In the genomic region with DNA sequence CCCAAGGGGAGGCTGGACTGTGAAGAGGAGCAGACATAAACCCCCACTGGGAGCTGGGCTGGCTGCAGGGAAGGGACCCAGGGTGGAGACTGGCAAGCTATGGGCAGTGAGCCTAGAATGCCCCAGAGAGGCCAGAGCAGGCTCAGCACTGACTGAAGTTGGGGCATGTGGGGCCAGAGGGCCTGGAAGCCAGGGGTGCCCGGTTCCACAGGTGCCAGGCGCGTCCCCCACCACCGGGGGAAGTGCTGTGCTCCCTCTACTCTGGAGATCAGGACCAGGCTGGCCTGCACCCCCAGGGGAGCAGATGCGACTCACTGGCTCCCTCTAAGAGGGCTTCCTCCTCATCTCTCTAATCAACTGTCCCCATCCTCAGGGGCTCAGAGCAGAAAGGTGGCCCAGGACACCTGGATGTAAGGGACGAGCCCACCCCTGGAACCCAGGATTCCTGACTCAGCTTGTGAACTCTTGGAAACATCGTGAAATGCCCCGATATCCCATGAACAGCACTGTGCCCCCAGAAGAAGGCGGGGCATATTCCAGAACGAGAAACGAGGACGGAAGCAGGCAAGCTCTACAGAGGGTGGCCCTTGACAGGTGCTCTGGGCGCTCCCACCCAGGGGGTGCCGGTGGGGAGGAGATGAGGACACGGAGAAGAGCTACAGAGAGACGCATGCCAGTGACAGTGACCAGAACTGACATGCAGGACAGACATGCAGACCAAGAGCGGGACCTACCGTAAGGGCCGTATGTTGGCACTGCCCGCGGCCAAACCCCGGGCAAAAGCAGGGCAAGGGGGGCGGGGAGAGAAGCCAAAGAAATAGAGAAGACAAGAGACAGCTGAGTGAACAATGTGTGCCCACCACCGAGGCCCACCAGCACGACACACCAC, we compare ENCODE assay signal across 17 cellular contexts. TPM values are rescaled to one million over a fixed set of nuclear protein-coding genes. Genes with fewer than 3 reads are reported as not detected.
A peak's percentile ranks its signal among the peaks of the same experiment; 100 is the strongest.
DNase-seq lines count a peak whose midpoint lies in the region; ATAC-seq, FAIRE-seq and TF ChIP-seq lines count a peak whose summit lies in the region.
"Had no signal": no experiment of that assay in that cellular context is flagged by ENCODE, and none has a peak within 500 bp of the region (broad histone marks: within the 10 kb centered on the region; RNA-seq: fewer than 3 reads in every experiment).

No MANE protein-coding gene starts in this region.

- peak overlapping the region; percentile 46 for H3K4me2 ChIP-seq in keratinocyte (ENCODE audit: control insufficient read depth, extremely low read depth, insufficient read depth, low read depth, low read length)

- H3K4me3 ChIP-seq in ascending aorta (no peak overlapping the region), keratinocyte (ENCODE audit: control insufficient read depth in 2 of 3, extremely low read depth in 1 of 3, insufficient read depth in 2 of 3, low read depth in 1 of 3, low read length in 3 of 3) (peak overlapping the region in 1 of 3 experiments; percentile 17)

- H3K79me2 ChIP-seq in keratinocyte (ENCODE audit: control insufficient read depth, insufficient read depth, low read length), result no peaks in the 10 kb centered on the region

- H3K4me3 Mint-ChIP-seq in activated naive CD4-positive, alpha-beta T cell treated with anti-CD3 and anti-CD28 coated beads for 36 hours, result no peak overlapping the region
- no peak overlapping the region for H3K4me3 Mint-ChIP-seq in type B pancreatic cell

- H3K27me3 Mint-ChIP-seq in activated naive CD4-positive, alpha-beta T cell treated with anti-CD3 and anti-CD28 coated beads for 36 hours (ENCODE audit: low read depth), result no peaks in the 10 kb centered on the region
- no peaks in the 10 kb centered on the region for H3K27me3 Mint-ChIP-seq in type B pancreatic cell

- CTCF ChIA-PET in activated naive CD4-positive, alpha-beta T cell treated with anti-CD3 and anti-CD28 coated beads for 36 hours (lab: Charles Lee), result interaction anchor here (0.7 kb wide), 1 partner anchor 170 kb away, joined by 3 read pairs; no protein-coding TSS in a partner anchor

- H3K36me3 Mint-ChIP-seq in activated naive CD4-positive, alpha-beta T cell treated with anti-CD3 and anti-CD28 coated beads, Interleukin-2, amount 50 U/mL, for 72 hours, result no peaks in the 10 kb centered on the region
- no peaks in the 10 kb centered on the region for H3K36me3 Mint-ChIP-seq in activated naive CD4-positive, alpha-beta T cell treated with anti-CD3 and anti-CD28 coated beads for 36 hours (ENCODE audit: low read depth)
- peaks cover 3% of the 10 kb centered on the region for H3K36me3 Mint-ChIP-seq in type B pancreatic cell

- H3K9me3 ChIP-seq in ascending aorta (no peaks in the 10 kb centered on the region), keratinocyte (ENCODE audit: control insufficient read depth, low read depth, low read length) (no peaks in the 10 kb centered on the region)

- H3K27me3 ChIP-seq in ascending aorta (no peaks in the 10 kb centered on the region), keratinocyte (ENCODE audit: control insufficient read depth, extremely low read depth, insufficient read depth, low read length) (no peaks in the 10 kb centered on the region)

- intact Hi-C loops in activated naive CD4-positive, alpha-beta T cell treated with anti-CD3 and anti-CD28 coated beads for 36 hours (cut with micrococcal nuclease), result no loop called here
- intact Hi-C loops in ascending aorta (cut with DNase I), result no loop called here

- H3K4me1 Mint-ChIP-seq in activated naive CD4-positive, alpha-beta T cell treated with anti-CD3 and anti-CD28 coated beads for 36 hours (ENCODE audit: low read depth), result peaks cover 10% of the 10 kb centered on the region
- peaks cover 17% of the 10 kb centered on the region for H3K4me1 Mint-ChIP-seq in type B pancreatic cell (ENCODE audit: unreplicated experiment)

- H3K27ac Mint-ChIP-seq in activated naive CD4-positive, alpha-beta T cell treated with anti-CD3 and anti-CD28 coated beads, Interleukin-2, amount 50 U/mL, for 72 hours, result peak overlapping the region; percentile 29 to 49
- no peak overlapping the region for H3K27ac Mint-ChIP-seq in activated naive CD4-positive, alpha-beta T cell treated with anti-CD3 and anti-CD28 coated beads for 36 hours
- peak overlapping the region; percentile 97 for H3K27ac Mint-ChIP-seq in type B pancreatic cell

- no peak overlapping the region for H2AFZ ChIP-seq in keratinocyte (ENCODE audit: control insufficient read depth, low read length)

- no peak for FAIRE-seq in keratinocyte (lab: Jason Lieb, UNC)
- FAIRE-seq: colon had no signal

- H4K20me1 ChIP-seq in keratinocyte (ENCODE audit: control insufficient read depth, extremely low read depth, insufficient read depth, low read length), result no peaks in the 10 kb centered on the region

- H3K27ac ChIP-seq in ascending aorta (peak overlapping the region; percentile 52 to 90), keratinocyte (ENCODE audit: control insufficient read depth, insufficient read depth, low read length) (peak overlapping the region; percentile 65)

- peak overlapping the region; percentile 2 for H3K9ac ChIP-seq in keratinocyte (ENCODE audit: control insufficient read depth, extremely low read depth, insufficient read depth, low read length)

- H3K9me3 Mint-ChIP-seq in activated naive CD4-positive, alpha-beta T cell treated with anti-CD3 and anti-CD28 coated beads, Interleukin-2, amount 50 U/mL, for 72 hours, result no peaks in the 10 kb centered on the region
- no peaks in the 10 kb centered on the region for H3K9me3 Mint-ChIP-seq in activated naive CD4-positive, alpha-beta T cell treated with anti-CD3 and anti-CD28 coated beads for 36 hours
- H3K9me3 Mint-ChIP-seq in type B pancreatic cell, result no peaks in the 10 kb centered on the region

- peaks cover 19 to 30% of the 10 kb centered on the region in 2 donors for H3K4me1 ChIP-seq in ascending aorta
- H3K4me1 ChIP-seq in keratinocyte (ENCODE audit: control insufficient read depth, extremely low read depth, insufficient read depth, low read length), result peaks cover 52% of the 10 kb centered on the region

- dilution Hi-C loops in keratinocyte (cut with MboI; ENCODE audit: extremely low pct_ligation_motif_present, low sequenced_read_pairs), result no loop called here

- ATAC-seq in activated naive CD4-positive, alpha-beta T cell treated with anti-CD3 and anti-CD28 coated beads, Interleukin-2, amount 50 U/mL, for 72 hours, result no peak
- ATAC-seq in HG02981 (IDR thresholded peaks at IDR 0.05; ENCODE audit: unreplicated experiment) (no peak), GM18519 (IDR thresholded peaks at IDR 0.05; ENCODE audit: low FRiP score, unreplicated experiment) (no peak)
- ATAC-seq: HCT116, Panc1 had no signal

- H3K9me1 ChIP-seq in keratinocyte (ENCODE audit: control insufficient read depth, extremely low read depth, insufficient read depth, low read length), result peaks cover 4% of the 10 kb centered on the region

- no peak for DNase-seq in activated naive CD4-positive, alpha-beta T cell treated with anti-CD3 and anti-CD28 coated beads, Interleukin-2, amount 50 U/mL, for 72 hours (ENCODE audit: low spot score in 2 of 2)
- no peak for DNase-seq in activated naive CD4-positive, alpha-beta T cell treated with anti-CD3 and anti-CD28 coated beads for 36 hours
- DNase-seq in ascending aorta (ENCODE audit: low spot score in 2 of 2) (no peak), keratinocyte (ENCODE audit: low read depth, low spot score) (no peak), type B pancreatic cell (ENCODE audit: extremely low spot score, unreplicated experiment) (no peak)
- DNase-seq in stimulated activated CD8-positive, alpha-beta memory T cell treated with anti-CD3 and anti-CD28 coated beads, Interleukin-4, amount 100 ng/mL, for 48 hours, result no peak
- DNase-seq: ACHN; activated CD4-positive, alpha-beta T cell treated with anti-CD3 and anti-CD28 coated beads, Interleukin-2, amount 50 U/mL, for 4 hours; activated T-cell treated with anti-CD3 and anti-CD28 coated beads, Interleukin-2, amount 50 U/mL, for 48 hours; hypothalamus; NCI-H1092; NCI-H82 had no signal

- H3K36me3 ChIP-seq in ascending aorta (peaks cover 32 to 52% of the 10 kb centered on the region in 2 donors), keratinocyte (ENCODE audit: control insufficient read depth in 2 of 2, extremely low read depth in 1 of 2, insufficient read depth in 2 of 2, low read length in 2 of 2) (peaks cover 18 to 19% of the 10 kb centered on the region in 2 experiments)

- TF ChIP-seq CTCF in ascending aorta (IDR thresholded peaks at IDR 0.05), result no peak
- peak in 1 of 3 experiments; percentile 10 for TF ChIP-seq CTCF in keratinocyte (optimal IDR thresholded peaks at IDR 0.05 in 1 of 3, IDR thresholded peaks at IDR 0.05 in 1 of 3, conservative IDR thresholded peaks at IDR 0.05 in 1 of 3; ENCODE audit: extremely low read depth in 1 of 3, insufficient read depth in 2 of 3, low read length in 3 of 3)
- TF ChIP-seq CTCF in type B pancreatic cell (conservative IDR thresholded peaks at IDR 0.05), result no peak

RNA-seq across cellular contexts. Expression of a gene that starts 20.4 kb away (rescaled TPM):
- 10 to 100 TPM; 12.4 to 21.2 TPM for total RNA-seq in activated naive CD4-positive, alpha-beta T cell treated with anti-CD3 and anti-CD28 coated beads, Interleukin-2, amount 50 U/mL, for 72 hours
- total RNA-seq in activated naive CD4-positive, alpha-beta T cell treated with anti-CD3 and anti-CD28 coated beads for 36 hours, result 1 to 10 TPM; 2.7 to 2.8 TPM
- total RNA-seq in ascending aorta, result 183 TPM
- polyA plus RNA-seq in keratinocyte, result 8.6 to 10.5 TPM (median 10.5 TPM) in 3 replicates
- 29.6 TPM for polyA plus RNA-seq in keratinocyte (2011; ENCODE audit: low read depth)
- polyA plus RNA-seq in keratinocyte (2011; cell fraction: cytosol; rRNA removed), result 7.0 and 9.8 TPM in 2 replicates
- 12.7 and 15.8 TPM in 2 replicates for polyA plus RNA-seq in keratinocyte (2011; cell fraction: nucleus; rRNA removed)
- polyA plus RNA-seq in keratinocyte (2012; ENCODE audit: low replicate concordance), result 12.2 and 74.2 TPM in 2 replicates
- 3.1 to 3.9 TPM (median 3.5 TPM) in 3 replicates for polyA minus RNA-seq in keratinocyte
- 12.3 TPM for polyA minus RNA-seq in keratinocyte (2011; cell fraction: cytosol; rRNA and poly(A)+ RNA removed)
- polyA minus RNA-seq in keratinocyte (2011; cell fraction: nucleus; rRNA and poly(A)+ RNA removed), result 8.0 and 8.1 TPM in 2 replicates
- 14.6 and 60.9 TPM in 2 replicates for total RNA-seq in type B pancreatic cell (ENCODE audit: low replicate concordance)

RNA-seq across cellular contexts. Expression of a gene that starts 40.5 kb away (rescaled TPM):
- 10 to 100 TPM; 74.3 to 75.7 TPM for total RNA-seq in activated naive CD4-positive, alpha-beta T cell treated with anti-CD3 and anti-CD28 coated beads, Interleukin-2, amount 50 U/mL, for 72 hours
- 10 to 100 TPM; 80.2 to 85.3 TPM for total RNA-seq in activated naive CD4-positive, alpha-beta T cell treated with anti-CD3 and anti-CD28 coated beads for 36 hours
- 79.5 TPM for total RNA-seq in ascending aorta
- 4.6 to 12.1 TPM (median 5.2 TPM) in 3 replicates for polyA plus RNA-seq in keratinocyte
- polyA plus RNA-seq in keratinocyte (2011; ENCODE audit: low read depth), result 1.6 TPM
- 1.4 and 2.3 TPM in 2 replicates for polyA plus RNA-seq in keratinocyte (2011; cell fraction: cytosol; rRNA removed)
- polyA plus RNA-seq in keratinocyte (2011; cell fraction: nucleus; rRNA removed), result 34.0 and 40.8 TPM in 2 replicates
- polyA plus RNA-seq in keratinocyte (2012; ENCODE audit: low replicate concordance), result 3.2 and 9.8 TPM in 2 replicates
- polyA minus RNA-seq in keratinocyte, result 4.4 to 20.7 TPM (median 14.4 TPM) in 3 replicates
- polyA minus RNA-seq in keratinocyte (2011; cell fraction: cytosol; rRNA and poly(A)+ RNA removed), result 5.0 TPM
- 16.8 and 27.8 TPM in 2 replicates for polyA minus RNA-seq in keratinocyte (2011; cell fraction: nucleus; rRNA and poly(A)+ RNA removed)
- 64.1 and 78.6 TPM in 2 replicates for total RNA-seq in type B pancreatic cell (ENCODE audit: low replicate concordance)

RNA-seq across cellular contexts. Expression of a gene that starts 50.7 kb away (rescaled TPM):
- 10 to 100 TPM; 21.4 to 22.0 TPM for total RNA-seq in activated naive CD4-positive, alpha-beta T cell treated with anti-CD3 and anti-CD28 coated beads, Interleukin-2, amount 50 U/mL, for 72 hours
- total RNA-seq in activated naive CD4-positive, alpha-beta T cell treated with anti-CD3 and anti-CD28 coated beads for 36 hours, result 10 to 100 TPM; 15.0 to 15.3 TPM
- total RNA-seq in ascending aorta (118 TPM), type B pancreatic cell (ENCODE audit: low replicate concordance) (66.7 and 83.3 TPM in 2 replicates)
- polyA plus RNA-seq in keratinocyte, result 12.8 to 47.3 TPM (median 18.8 TPM) in 3 replicates
- polyA plus RNA-seq in keratinocyte (2011; ENCODE audit: low read depth), result 3.8 TPM
- polyA plus RNA-seq in keratinocyte (2011; cell fraction: cytosol; rRNA removed), result 25.0 and 37.5 TPM in 2 replicates
- polyA plus RNA-seq in keratinocyte (2011; cell fraction: nucleus; rRNA removed), result 52.2 and 66.1 TPM in 2 replicates
- 27.6 and 57.4 TPM in 2 replicates for polyA plus RNA-seq in keratinocyte (2012; ENCODE audit: low replicate concordance)
- polyA minus RNA-seq in keratinocyte, result 25.2 to 78.0 TPM (median 29.0 TPM) in 3 replicates
- 72.3 TPM for polyA minus RNA-seq in keratinocyte (2011; cell fraction: cytosol; rRNA and poly(A)+ RNA removed)
- 35.3 and 44.1 TPM in 2 replicates for polyA minus RNA-seq in keratinocyte (2011; cell fraction: nucleus; rRNA and poly(A)+ RNA removed)
